ENCODE assay signal across 16 cellular contexts in the genomic region with DNA sequence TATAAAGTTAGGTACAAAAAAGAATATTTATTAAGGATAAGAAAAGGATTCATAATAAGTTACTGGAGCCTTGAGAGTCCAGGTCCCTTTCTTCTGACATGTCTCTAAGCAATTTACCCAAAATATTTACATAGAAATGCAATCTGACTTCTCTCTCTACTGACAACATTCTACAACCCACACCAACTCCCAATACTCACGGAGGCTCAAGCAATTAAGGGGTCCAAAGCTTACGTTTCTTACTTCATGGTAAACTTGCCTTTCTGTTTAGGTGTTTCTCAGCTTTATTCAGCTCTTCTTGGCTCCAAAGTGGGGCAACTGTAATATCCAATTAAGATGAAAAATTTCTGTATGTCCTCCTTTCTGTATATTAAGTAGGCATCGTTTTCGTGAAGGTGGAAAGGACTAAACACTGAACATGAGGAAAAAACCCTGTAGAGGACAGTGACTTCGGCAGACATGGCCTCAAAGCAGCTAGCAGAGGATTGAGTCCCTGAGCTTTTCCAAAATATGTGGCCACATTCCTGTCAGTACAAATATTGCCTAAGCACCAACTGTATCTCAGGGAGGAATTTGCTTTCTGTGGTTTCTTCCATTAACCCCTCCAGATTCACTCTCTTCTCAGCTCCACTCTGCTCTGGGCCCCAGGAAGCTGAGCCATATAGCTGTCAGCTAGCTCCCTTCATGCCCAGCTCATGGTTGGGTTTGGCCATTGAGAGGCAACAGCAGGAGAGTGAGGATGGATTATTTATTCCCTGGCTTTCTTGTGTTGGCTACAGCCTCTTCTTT.
DNase-seq lines count a peak whose midpoint lies in the region; ATAC-seq and TF ChIP-seq lines count a peak whose summit lies in the region.
"Had no signal": no experiment of that assay in that cellular context is flagged by ENCODE, and none has a peak within 500 bp of the region (broad histone marks: within the 10 kb centered on the region; RNA-seq: fewer than 3 reads in every experiment).

No MANE protein-coding gene starts in this region.

- POLR2A ChIA-PET in Caco-2 (lab: Charles Lee) = interaction anchor here (0.7 to 1.3 kb wide), 3 partner anchors 10 to 506 kb away, joined by 3 read pairs; no protein-coding TSS in a partner anchor
- POLR2A ChIA-PET in CD8-positive, alpha-beta T cell (lab: Charles Lee) = no interaction called here

- no peak for ATAC-seq in stimulated activated naive CD8-positive, alpha-beta T cell treated with anti-CD3 and anti-CD28 coated beads, Interleukin-15, amount 100 ng/mL, for 72 hours
- no peak for ATAC-seq in CD8-positive, alpha-beta T cell

- TSS peak; percentile 70 for BruUV-seq in Caco-2 (replicated peaks; lab: Mats Ljungman, UMichigan)

- H3K4me3 ChIP-seq in Caco-2 (ENCODE audit: low read depth, low read length) (peak overlapping the region; percentile 26), fibroblast of mammary gland (ENCODE audit: control insufficient read depth, low read depth, low read length) (no peak overlapping the region), right atrium auricular region (no peak overlapping the region), HAP-1 (no peak overlapping the region)
- no peak overlapping the region for H3K4me3 ChIP-seq in CD8-positive, alpha-beta T cell (ENCODE audit: low read depth, low read length)
- H3K4me3 ChIP-seq: SK-N-MC had no signal

- H3K27me3 Mint-ChIP-seq in Caco-2 (ENCODE audit: insufficient read depth, unreplicated experiment) = no peaks in the 10 kb centered on the region
- no peaks in the 10 kb centered on the region for H3K27me3 Mint-ChIP-seq in stimulated activated naive CD8-positive, alpha-beta T cell treated with anti-CD3 and anti-CD28 coated beads, Interleukin-15, amount 100 ng/mL, for 72 hours
- peaks cover 2% of the 10 kb centered on the region for H3K27me3 Mint-ChIP-seq in CD8-positive, alpha-beta T cell (ENCODE audit: low read depth)
- H3K27me3 Mint-ChIP-seq: dendritic cell treated with granulocyte-macrophage colony-stimulating factor and Interleukin-4, amounts not matched to agents 40 ng/mL and 50 ng/mL, for 4 days had no signal

- H3K27me3 ChIP-seq in Caco-2 (replicated peaks; ENCODE audit: control insufficient read depth, insufficient read depth, low read length) (no peaks in the 10 kb centered on the region), right atrium auricular region (no peaks in the 10 kb centered on the region), HAP-1 (ENCODE audit: low read depth) (peaks cover 8% of the 10 kb centered on the region)
- no peaks in the 10 kb centered on the region for H3K27me3 ChIP-seq in CD8-positive, alpha-beta T cell (ENCODE audit: insufficient read depth, low read length)

- H3K36me3 ChIP-seq in Caco-2 (ENCODE audit: control insufficient read depth, insufficient read depth, low read length) (no peaks in the 10 kb centered on the region), right atrium auricular region (no peaks in the 10 kb centered on the region), HAP-1 (replicated peaks) (no peaks in the 10 kb centered on the region)
- no peaks in the 10 kb centered on the region for H3K36me3 ChIP-seq in CD8-positive, alpha-beta T cell (ENCODE audit: insufficient read depth, low read length)

- H3K4me1 Mint-ChIP-seq in Caco-2 (ENCODE audit: low read depth, unreplicated experiment) = peaks cover 47% of the 10 kb centered on the region
- H3K4me1 Mint-ChIP-seq in stimulated activated naive CD8-positive, alpha-beta T cell treated with anti-CD3 and anti-CD28 coated beads, Interleukin-15, amount 100 ng/mL, for 72 hours = peaks cover 17% of the 10 kb centered on the region
- no peaks in the 10 kb centered on the region for H3K4me1 Mint-ChIP-seq in CD8-positive, alpha-beta T cell (ENCODE audit: low read depth)

- in situ Hi-C loops in HAP-1 (cut with MboI; ENCODE audit: low sequenced_read_pairs) = no loop called here

- H3K4me1 ChIP-seq in Caco-2 (peaks cover 66% of the 10 kb centered on the region), right atrium auricular region (peaks cover 0 to 14% of the 10 kb centered on the region in 2 donors), HAP-1 (no peaks in the 10 kb centered on the region)
- H3K4me1 ChIP-seq in CD8-positive, alpha-beta T cell (ENCODE audit: insufficient read depth, low read length) = no peaks in the 10 kb centered on the region

- peaks cover 29% of the 10 kb centered on the region for H3K9me3 Mint-ChIP-seq in Caco-2 (ENCODE audit: unreplicated experiment)
- H3K9me3 Mint-ChIP-seq in stimulated activated naive CD8-positive, alpha-beta T cell treated with anti-CD3 and anti-CD28 coated beads, Interleukin-15, amount 100 ng/mL, for 72 hours = peaks cover 16 to 17% of the 10 kb centered on the region in 2 donors
- H3K9me3 Mint-ChIP-seq in CD8-positive, alpha-beta T cell = peaks cover 5% of the 10 kb centered on the region

- DNase-seq in Caco-2 = peak; percentile 53 to 57
- DNase-seq in NCI-H226 = peak; percentile 67
- peak; percentile 21 for DNase-seq in fibroblast of mammary gland (ENCODE audit: low read depth)
- DNase-seq in myocyte (ENCODE audit: low read depth) = peak; percentile 65
- DNase-seq in stimulated activated naive CD8-positive, alpha-beta T cell treated with anti-CD3 and anti-CD28 coated beads, Interleukin-15, amount 100 ng/mL, for 72 hours = no peak
- DNase-seq in right atrium auricular region (ENCODE audit: low spot score) = no peak
- DNase-seq in HAP-1 (ENCODE audit: low spot score in 2 of 2) = no peak
- no peak for DNase-seq in CD8-positive, alpha-beta T cell
- DNase-seq: activated effector memory CD4-positive, alpha-beta T cell treated with anti-CD3 and anti-CD28 coated beads, Interleukin-2, amount 50 U/mL, for 16 hours; NCI-H526 treated with DMSO at 0.1 percent for 48 hours; OCI-M1; stimulated activated CD4-positive, alpha-beta T cell treated with anti-CD3 and anti-CD28 coated beads, Interleukin-4, amount 100 ng/mL, for 1 hour; T1000 had no signal

- no peak for TF ChIP-seq CTCF in Caco-2 (IDR thresholded peaks at IDR 0.05; ENCODE audit: insufficient read depth in 1 of 2, low read depth in 1 of 2, low read length in 1 of 2, severe bottlenecking in 1 of 2, unreplicated experiment in 1 of 2)
- no peak for TF ChIP-seq CTCF in fibroblast of mammary gland (conservative IDR thresholded peaks at IDR 0.05; ENCODE audit: control insufficient read depth, insufficient read depth, low read depth, low read length)
- no peak for TF ChIP-seq CTCF in right atrium auricular region (IDR thresholded peaks at IDR 0.05)
- no peak for TF ChIP-seq CTCF in CD8-positive, alpha-beta T cell (IDR thresholded peaks at IDR 0.05)

- intact Hi-C loops in Caco-2 (cut with micrococcal nuclease; ENCODE audit: unreplicated experiment) = no loop called here
- intact Hi-C loops in CD8-positive, alpha-beta T cell (cut with DNase I, micrococcal nuclease) = loop anchor here in 1 of 2 experiments (10.0 kb wide), 1 partner anchor 178 kb away; no protein-coding TSS in a partner anchor

- H3K9me3 ChIP-seq in Caco-2 (peaks cover 7% of the 10 kb centered on the region), right atrium auricular region (no peaks in the 10 kb centered on the region), HAP-1 (no peaks in the 10 kb centered on the region)
- H3K9me3 ChIP-seq in CD8-positive, alpha-beta T cell (ENCODE audit: low read length) = no peaks in the 10 kb centered on the region

- CTCF ChIA-PET in Caco-2 (lab: Charles Lee) = interaction anchor here (0.6 kb wide), 1 partner anchor 10 kb away, joined by 4 read pairs; no protein-coding TSS in a partner anchor
- CTCF ChIA-PET in CD8-positive, alpha-beta T cell (lab: Charles Lee) = interaction anchor here (0.6 to 1.2 kb wide), 2 partner anchors 8 to 553 kb away, joined by 3 to 4 read pairs; no protein-coding TSS in a partner anchor

- H3K27ac ChIP-seq in right atrium auricular region = no peak overlapping the region
- no peak overlapping the region for H3K27ac ChIP-seq in CD8-positive, alpha-beta T cell (ENCODE audit: low read depth, low read length)
- H3K27ac ChIP-seq: epithelial cell of prostate, SK-N-MC had no signal

- H3K4me3 Mint-ChIP-seq in Caco-2 (ENCODE audit: unreplicated experiment) = peak overlapping the region; percentile 49
- no peak overlapping the region for H3K4me3 Mint-ChIP-seq in stimulated activated naive CD8-positive, alpha-beta T cell treated with anti-CD3 and anti-CD28 coated beads, Interleukin-15, amount 100 ng/mL, for 72 hours
- no peak overlapping the region for H3K4me3 Mint-ChIP-seq in CD8-positive, alpha-beta T cell
- H3K4me3 Mint-ChIP-seq: dendritic cell treated with granulocyte-macrophage colony-stimulating factor and Interleukin-4, amounts not matched to agents 40 ng/mL and 50 ng/mL, for 4 days had no signal

- peaks cover 10% of the 10 kb centered on the region for H3K36me3 Mint-ChIP-seq in Caco-2 (ENCODE audit: insufficient read depth, unreplicated experiment)
- H3K36me3 Mint-ChIP-seq in CD8-positive, alpha-beta T cell = peaks cover 2% of the 10 kb centered on the region

- H3K27ac Mint-ChIP-seq in Caco-2 (ENCODE audit: unreplicated experiment) = peak overlapping the region; percentile 63
- H3K27ac Mint-ChIP-seq in stimulated activated naive CD8-positive, alpha-beta T cell treated with anti-CD3 and anti-CD28 coated beads, Interleukin-15, amount 100 ng/mL, for 72 hours = no peak overlapping the region
- no peak overlapping the region for H3K27ac Mint-ChIP-seq in CD8-positive, alpha-beta T cell
- H3K27ac Mint-ChIP-seq: dendritic cell treated with granulocyte-macrophage colony-stimulating factor and Interleukin-4, amounts not matched to agents 40 ng/mL and 50 ng/mL, for 4 days had no signal

Comparison
In these comparisons a context has a peak if more than half of its experiments do, and no peak if none do; other contexts are left out.
1. DNase-seq: peak in Caco-2 (2 of 2), NCI-H226 (single experiment), fibroblast of mammary gland (single experiment) and myocyte (single experiment); none in stimulated activated naive CD8-positive, alpha-beta T cell treated with anti-CD3 and anti-CD28 coated beads, Interleukin-15, amount 100 ng/mL, for 72 hours (0 of 2), right atrium auricular region (single experiment), HAP-1 (0 of 2) and CD8-positive, alpha-beta T cell (0 of 7).